Comparison of ENCODE assay signal across 23 cellular contexts in genomic region chrX:10101269-10101668, GRCh38. TPM values are rescaled to one million over a fixed set of nuclear protein-coding genes. Genes with fewer than 3 reads are reported as not detected.
DNase-seq lines count a peak whose midpoint lies in the region; ATAC-seq, FAIRE-seq and TF ChIP-seq lines count a peak whose summit lies in the region.
"Had no signal": no experiment of that assay in that cellular context is flagged by ENCODE, and none has a peak within 500 bp of the region (broad histone marks: within the 10 kb centered on the region; RNA-seq: fewer than 3 reads in every experiment).

No MANE protein-coding gene starts in this region.

- TF ChIP-seq CTCF in stomach (IDR thresholded peaks at IDR 0.05) = no peak

- TF ChIP-seq EP300 in stomach (IDR thresholded peaks at IDR 0.05) = no peak

- CTCF ChIA-PET in T-cell (lab: Charles Lee) = no interaction called here

- H3K27ac Mint-ChIP-seq in T-cell = peak overlapping the region; percentile 49 to 55

- no peak for ATAC-seq in T-cell (replicated peaks in 1 of 4)
- no peak for ATAC-seq in HG03095 (IDR thresholded peaks at IDR 0.05; ENCODE audit: unreplicated experiment)
- ATAC-seq: gastrocnemius medialis had no signal

- FAIRE-seq in islet of Langerhans (lab: Jason Lieb, UNC) = peak; percentile 47
- no peak for FAIRE-seq in H54 (lab: Jason Lieb, UNC)
- FAIRE-seq: endometrium had no signal

- H3K9me3 Mint-ChIP-seq in T-cell = no peaks in the 10 kb centered on the region
- H3K9me3 Mint-ChIP-seq: activated naive CD8-positive, alpha-beta T cell treated with anti-CD3 and anti-CD28 coated beads for 36 hours; CD4-positive, CD25-positive, alpha-beta regulatory T cell had no signal

- TF ChIP-seq POLR2A in stomach (IDR thresholded peaks at IDR 0.05) = no peak
- no peak for TF ChIP-seq POLR2A in H54 (IDR thresholded peaks at IDR 0.05; ENCODE audit: low read depth, low read length)

- peak; percentile 11 for DNase-seq in NCI-H2196 (lab: John Stamatoyannopoulos, UW; ENCODE audit: unreplicated experiment)
- no peak for DNase-seq in NCI-H2196 treated with DMSO at 0.1 percent for 48 hours (lab: John Stamatoyannopoulos, UW; ENCODE audit: unreplicated experiment)
- no peak for DNase-seq in T-cell
- no peak for DNase-seq in stomach
- DNase-seq in H54 (ENCODE audit: insufficient read length, low spot score) = no peak
- no peak for DNase-seq in head of caudate nucleus
- DNase-seq: 8988T; activated CD4-positive, alpha-beta T cell treated with anti-CD3 and anti-CD28 coated beads, Interleukin-2, amount 50 U/mL, for 48 hours; activated naive CD8-positive, alpha-beta T cell treated with anti-CD3 and anti-CD28 coated beads for 36 hours; activated T-cell treated with anti-CD3 and anti-CD28 coated beads, Interleukin-2, amount 50 U/mL, for 48 hours; CD4-positive, CD25-positive, alpha-beta regulatory T cell; gastrocnemius medialis; GDM1; H7; NCI-H1092; NCI-H2227 treated with DMSO at 0.1 percent for 48 hours; stimulated activated CD4-positive, alpha-beta T cell treated with anti-CD3 and anti-CD28 coated beads, Interleukin-1b, Interleukin-23, amount 100 ng/mL, for 48 hours; thyroid gland had no signal

- no peaks in the 10 kb centered on the region for H3K9me3 ChIP-seq in stomach
- H3K9me3 ChIP-seq: gastrocnemius medialis, right atrium auricular region, thyroid gland had no signal

- H3K4me1 ChIP-seq in stomach = peaks cover 0 to 27% (median 10%) of the 10 kb centered on the region in 4 donors
- H3K4me1 ChIP-seq: gastrocnemius medialis had no signal

- peaks cover 0 to 9% (median 3%) of the 10 kb centered on the region in 4 donors for H3K36me3 ChIP-seq in stomach
- H3K36me3 ChIP-seq: cardiac muscle cell, gastrocnemius medialis, thyroid gland had no signal

- H3K27me3 Mint-ChIP-seq in T-cell = no peaks in the 10 kb centered on the region
- H3K27me3 Mint-ChIP-seq: activated naive CD8-positive, alpha-beta T cell treated with anti-CD3 and anti-CD28 coated beads for 36 hours; CD4-positive, CD25-positive, alpha-beta regulatory T cell had no signal

- H3K4me1 Mint-ChIP-seq in T-cell = peaks cover 33 to 68% (median 50%) of the 10 kb centered on the region in 3 donors

- 51 to 79% (median 74%) methylated on average over 3 to 5 of the region's 5 CpGs for WGBS in stomach, 5 donors

- no peaks in the 10 kb centered on the region for H3K27me3 ChIP-seq in stomach
- H3K27me3 ChIP-seq: cardiac muscle cell, gastrocnemius medialis, right atrium auricular region, thyroid gland had no signal

- POLR2A ChIA-PET in T-cell (lab: Charles Lee) = no interaction called here

- no peak overlapping the region for H3K4me3 Mint-ChIP-seq in T-cell
- H3K4me3 Mint-ChIP-seq: activated naive CD8-positive, alpha-beta T cell treated with anti-CD3 and anti-CD28 coated beads for 36 hours had no signal

- intact Hi-C loops in stomach (cut with DNase I; ENCODE audit: low total_unique reads) = no loop called here
- intact Hi-C loops in head of caudate nucleus (cut with DNase I) = no loop called here

- H3K4me3 ChIP-seq in stomach = no peak overlapping the region
- H3K4me3 ChIP-seq: cardiac muscle cell, gastrocnemius medialis, right atrium auricular region, thyroid gland had no signal

- H3K36me3 Mint-ChIP-seq in T-cell = peaks cover 34% of the 10 kb centered on the region

- peak overlapping the region in 3 of 5 donors; percentile 68 to 74 (median 72) for H3K27ac ChIP-seq in stomach
- H3K27ac ChIP-seq: cardiac muscle cell, gastrocnemius medialis, right atrium auricular region, thyroid gland had no signal

RNA-seq across cellular contexts. Expression of gene CLCN4, which starts 55.5 kb away (rescaled TPM):
- under 1 TPM; 0.23 to 0.43 (median 0.25) TPM for total RNA-seq in T-cell
- 10 to 100 TPM in 1 of 5 donors, 1 to 10 TPM in 3, not detected in 1; 2.7 to 22.3 (median 5.3) TPM for total RNA-seq in stomach
- under 1 TPM; 0.35 to 0.68 (median 0.46) TPM for polyA plus RNA-seq in stomach
- polyA plus RNA-seq: CD4-positive, CD25-positive, alpha-beta regulatory T cell had no signal
